Comparison of ENCODE assay signal across 7 cellular contexts in genomic region chr14:55277972-55278740, GRCh38.
DNase-seq lines count a peak whose midpoint lies in the region; ATAC-seq and TF ChIP-seq lines count a peak whose summit lies in the region.

No MANE protein-coding gene starts in this region.

- H3K27me3 ChIP-seq in OCI-LY1 (ENCODE audit: insufficient read depth, low read length) (no peaks in the 10 kb centered on the region), neutrophil (no peaks in the 10 kb centered on the region)

- H3F3A ChIP-seq in OCI-LY1 (ENCODE audit: insufficient read depth, low read length), result no peaks in the 10 kb centered on the region

- no peaks in the 10 kb centered on the region for H3K9me3 ChIP-seq in OCI-LY1 (ENCODE audit: low read length)
- no peaks in the 10 kb centered on the region for H3K9me3 ChIP-seq in neutrophil

- ATAC-seq in GM19035 (IDR thresholded peaks at IDR 0.05; ENCODE audit: unreplicated experiment), result peak; percentile 89
- peak; percentile 89 for ATAC-seq in HG02852 (IDR thresholded peaks at IDR 0.05; ENCODE audit: unreplicated experiment)

- H4K20me1 ChIP-seq in OCI-LY1 (ENCODE audit: insufficient read depth, low read length), result no peaks in the 10 kb centered on the region

- H3K4me1 ChIP-seq in OCI-LY1 (ENCODE audit: insufficient read depth, low read length, severe bottlenecking) (peaks cover 56% of the 10 kb centered on the region), neutrophil (ENCODE audit: control insufficient read depth in 1 of 2, insufficient read depth in 1 of 2, low read depth in 1 of 2, low read length in 1 of 2) (peaks cover 11 to 12% of the 10 kb centered on the region in 2 experiments)

- no peaks in the 10 kb centered on the region for H3K9me2 ChIP-seq in OCI-LY1 (ENCODE audit: low read depth, low read length)

- peak overlapping the region; percentile 32 for H3K4me3 ChIP-seq in OCI-LY1 (ENCODE audit: low read depth, low read length, poor library complexity, severe bottlenecking)
- H3K4me3 ChIP-seq in neutrophil (ENCODE audit: low read depth in 1 of 2, low read length in 1 of 2), result no peak overlapping the region

- TF ChIP-seq CTCF in OCI-LY1 (IDR thresholded peaks at IDR 0.05; ENCODE audit: low read length), result no peak
- TF ChIP-seq CTCF in neutrophil (IDR thresholded peaks at IDR 0.05), result no peak

- H3K4me2 ChIP-seq in OCI-LY1 (ENCODE audit: low read length), result peak overlapping the region; percentile 51

- H3K36me3 ChIP-seq in OCI-LY1 (ENCODE audit: insufficient read depth, low read length) (peaks cover 9% of the 10 kb centered on the region), neutrophil (no peaks in the 10 kb centered on the region)

- no peak overlapping the region for H2AFZ ChIP-seq in OCI-LY1 (ENCODE audit: low read length)

- DNase-seq in effector CD4-positive, alpha-beta T cell, result no peak
- DNase-seq in 8988T, result no peak
- no peak for DNase-seq in middle frontal gyrus (ENCODE audit: extremely low spot score, low spot score)

- peaks cover 90% of the 10 kb centered on the region for H3K79me2 ChIP-seq in OCI-LY1 (ENCODE audit: insufficient read depth, low read length)

- H3K27ac ChIP-seq in OCI-LY1 (ENCODE audit: low read depth, low read length, poor library complexity, severe bottlenecking), result peak overlapping the region; percentile 72
- H3K27ac ChIP-seq in neutrophil, result peak overlapping the region; percentile 63

- peak overlapping the region; percentile 14; the same call in 1 of the 2 replicates for H3K9ac ChIP-seq in OCI-LY1 (ENCODE audit: low read length)
